ENCODE assay signal across 27 cellular contexts in the genomic region with DNA sequence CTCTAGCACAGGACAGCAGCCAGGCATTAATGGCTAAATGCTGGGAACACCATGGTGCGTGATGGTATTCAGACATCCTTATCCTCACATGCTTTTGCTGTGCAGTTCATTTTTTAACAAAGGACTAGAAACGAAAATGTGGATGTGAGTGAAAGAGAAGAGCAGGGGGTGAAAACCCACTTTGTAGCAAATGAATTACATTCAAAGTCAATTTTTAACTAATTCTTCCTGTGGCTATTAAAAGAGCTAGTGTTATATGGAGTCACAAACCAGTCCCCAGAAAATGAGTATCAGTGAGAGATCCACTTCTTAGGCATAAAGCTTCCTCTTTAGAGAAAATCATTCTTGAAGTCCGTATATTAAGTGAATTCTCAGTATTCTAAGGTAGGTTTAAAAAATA.
"Had no signal": no experiment of that assay in that cellular context is flagged by ENCODE, and none has a peak within 500 bp of the region (broad histone marks: within the 10 kb centered on the region; RNA-seq: fewer than 3 reads in every experiment).

No MANE protein-coding gene starts in this region.

- H3K79me2 ChIP-seq: parathyroid adenoma had no signal

- H2AFZ ChIP-seq: parathyroid adenoma had no signal

- H3K4me3 ChIP-seq: ascending aorta, cardiac muscle cell, colonic mucosa, esophagus squamous epithelium, psoas muscle, spleen, suprapubic skin, tibial artery had no signal

- H3K27ac Mint-ChIP-seq: activated naive CD4-positive, alpha-beta T cell treated with anti-CD3 and anti-CD28 coated beads, Interleukin-2, amount 10 ng/mL, durations not matched to agents 7 days and 5 days; activated naive CD8-positive, alpha-beta T cell treated with anti-CD3 and anti-CD28 coated beads, Interleukin-2, amount 10 ng/mL, durations not matched to agents 7 days and 5 days; activated T-cell treated with anti-CD3 and anti-CD28 coated beads, Interleukin-2, amount 50 U/mL, for 24 hours; brain; naive B cell had no signal

- H3K36me3 ChIP-seq: ascending aorta, cardiac muscle cell, colonic mucosa, esophagus squamous epithelium, spleen, suprapubic skin, tibial artery had no signal

- H3K36me3 Mint-ChIP-seq: activated naive CD4-positive, alpha-beta T cell treated with anti-CD3 and anti-CD28 coated beads, Interleukin-2, amount 10 ng/mL, durations not matched to agents 7 days and 5 days; activated naive CD8-positive, alpha-beta T cell treated with anti-CD3 and anti-CD28 coated beads, Interleukin-2, amount 10 ng/mL, durations not matched to agents 7 days and 5 days; brain; naive B cell had no signal

- H3K9me3 Mint-ChIP-seq: brain had no signal

- H3K4me1 Mint-ChIP-seq: activated naive CD4-positive, alpha-beta T cell treated with anti-CD3 and anti-CD28 coated beads, Interleukin-2, amount 10 ng/mL, durations not matched to agents 7 days and 5 days; activated naive CD8-positive, alpha-beta T cell treated with anti-CD3 and anti-CD28 coated beads, Interleukin-2, amount 10 ng/mL, durations not matched to agents 7 days and 5 days; naive B cell had no signal

- H3K27me3 ChIP-seq: ascending aorta, cardiac muscle cell, colonic mucosa, esophagus squamous epithelium, spleen, suprapubic skin, tibial artery had no signal

- ATAC-seq: left ventricle myocardium superior, psoas muscle, right cardiac atrium had no signal

- H3K9me3 ChIP-seq: ascending aorta, colonic mucosa, esophagus squamous epithelium, psoas muscle, suprapubic skin, tibial artery had no signal

- H3K4me3 Mint-ChIP-seq: activated naive CD4-positive, alpha-beta T cell treated with anti-CD3 and anti-CD28 coated beads, Interleukin-2, amount 10 ng/mL, durations not matched to agents 7 days and 5 days; activated naive CD8-positive, alpha-beta T cell treated with anti-CD3 and anti-CD28 coated beads, Interleukin-2, amount 10 ng/mL, durations not matched to agents 7 days and 5 days; activated T-cell treated with anti-CD3 and anti-CD28 coated beads, Interleukin-2, amount 50 U/mL, for 24 hours; brain; naive B cell had no signal

- H3K4me1 ChIP-seq: ascending aorta, colonic mucosa, esophagus squamous epithelium, parathyroid adenoma, psoas muscle, spleen, suprapubic skin, tibial artery had no signal

- H3K27ac ChIP-seq: ascending aorta, cardiac muscle cell, colonic mucosa, epithelial cell of prostate, esophagus squamous epithelium, parathyroid adenoma, psoas muscle, spleen, suprapubic skin, tibial artery had no signal

- DNase-seq: activated CD4-positive, alpha-beta T cell treated with anti-CD3 and anti-CD28 coated beads for 4 hours; activated CD4-positive, alpha-beta T cell treated with anti-CD3 and anti-CD28 coated beads, Interleukin-2, amount 50 U/mL, for 48 hours; activated CD8-positive, alpha-beta memory T cell treated with anti-CD3 and anti-CD28 coated beads for 24 hours; activated gamma-delta T cell; activated naive CD4-positive, alpha-beta T cell treated with anti-CD3 and anti-CD28 coated beads, Interleukin-2, amount 10 ng/mL, durations not matched to agents 7 days and 5 days; activated naive CD8-positive, alpha-beta T cell treated with anti-CD3 and anti-CD28 coated beads, Interleukin-2, amount 10 ng/mL, durations not matched to agents 7 days and 5 days; activated T-cell treated with anti-CD3 and anti-CD28 coated beads, Interleukin-2, amount 50 U/mL, for 24 hours; cerebellar nuclear complex; colonic mucosa; effector CD8-positive, alpha-beta T cell; esophagus squamous epithelium; foreskin melanocyte; left ventricle myocardium superior; mammary epithelial cell; naive B cell; nucleus accumbens; psoas muscle; right cardiac atrium; spleen; stimulated activated naive CD4-positive, alpha-beta T cell; tibial artery had no signal

- H3K27me3 Mint-ChIP-seq: activated naive CD4-positive, alpha-beta T cell treated with anti-CD3 and anti-CD28 coated beads, Interleukin-2, amount 10 ng/mL, durations not matched to agents 7 days and 5 days; activated naive CD8-positive, alpha-beta T cell treated with anti-CD3 and anti-CD28 coated beads, Interleukin-2, amount 10 ng/mL, durations not matched to agents 7 days and 5 days; activated T-cell treated with anti-CD3 and anti-CD28 coated beads, Interleukin-2, amount 50 U/mL, for 24 hours; brain; naive B cell had no signal
